8 cellular contexts compared by ENCODE assay signal in the genomic region with DNA sequence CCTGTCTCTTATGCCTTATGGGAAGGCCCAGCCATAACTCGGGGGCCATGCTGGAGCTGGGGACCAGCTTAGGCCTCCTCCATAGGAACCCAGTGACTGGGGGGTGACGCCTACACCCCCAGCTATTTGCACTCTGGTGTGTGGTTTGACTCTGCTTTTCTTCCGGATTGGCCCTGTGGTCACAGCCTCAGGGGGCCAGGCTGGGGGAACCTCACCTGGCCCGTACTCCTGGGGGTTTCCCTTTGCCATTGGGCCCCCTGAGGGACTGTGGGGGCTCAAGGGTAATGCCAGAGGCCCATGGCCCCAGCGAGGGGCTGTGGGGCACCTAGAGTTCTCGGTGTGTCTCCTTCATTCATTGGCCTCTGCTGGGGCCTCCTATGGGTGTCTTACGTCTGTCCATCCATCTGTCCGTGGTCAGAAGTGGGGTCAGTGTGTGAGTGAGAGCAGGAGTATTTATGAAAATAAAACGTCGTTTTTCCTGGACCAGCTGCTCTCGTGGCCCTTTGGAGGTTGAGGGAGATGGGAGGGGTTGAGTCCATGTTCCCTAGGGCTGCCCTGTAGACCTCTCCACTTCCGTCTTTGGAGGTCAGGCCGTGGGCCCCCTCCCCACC. TPM values are rescaled to one million over a fixed set of nuclear protein-coding genes. Genes with fewer than 3 reads are reported as not detected.
DNase-seq lines count a peak whose midpoint lies in the region; ATAC-seq and TF ChIP-seq lines count a peak whose summit lies in the region.

No MANE protein-coding gene starts in this region.

- H3K4me3 Mint-ChIP-seq in activated CD8-positive, alpha-beta memory T cell treated with anti-CD3 and anti-CD28 coated beads, Interleukin-2, amount 10 ng/mL, durations not matched to agents 7 days and 5 days = peak overlapping the region; percentile 72

- TF ChIP-seq POLR2A in upper lobe of left lung (IDR thresholded peaks at IDR 0.05) = no peak

- peaks cover 73% of the 10 kb centered on the region for H3K4me1 Mint-ChIP-seq in activated CD8-positive, alpha-beta memory T cell treated with anti-CD3 and anti-CD28 coated beads, Interleukin-2, amount 10 ng/mL, durations not matched to agents 7 days and 5 days

- WGBS in upper lobe of left lung, 2 donors = 47 to 52% methylated on average over 7 to 13 of the region's 13 CpGs

- ATAC-seq in GM19025 (IDR thresholded peaks at IDR 0.05; ENCODE audit: low read depth, unreplicated experiment) = peak; percentile 58
- peak; percentile 50 for ATAC-seq in HG03108 (IDR thresholded peaks at IDR 0.05; ENCODE audit: unreplicated experiment)
- ATAC-seq in activated CD8-positive, alpha-beta memory T cell treated with anti-CD3 and anti-CD28 coated beads, Interleukin-2, amount 10 ng/mL, durations not matched to agents 7 days and 5 days = peak; percentile 52
- ATAC-seq in lower lobe of right lung = peak; percentile 2 to 6
- peak in 1 of 2 donors; percentile 1 for ATAC-seq in upper lobe of left lung (ENCODE audit: low FRiP score in 2 of 2)

- peaks cover 2% of the 10 kb centered on the region for H3K36me3 Mint-ChIP-seq in activated CD8-positive, alpha-beta memory T cell treated with anti-CD3 and anti-CD28 coated beads, Interleukin-2, amount 10 ng/mL, durations not matched to agents 7 days and 5 days

- H3K4me3 ChIP-seq in A673 (ENCODE audit: low read depth, low read length, poor library complexity, severe bottlenecking) (no peak overlapping the region), lower lobe of right lung (peak overlapping the region; percentile 20), upper lobe of left lung (peak overlapping the region in 2 of 4 donors; percentile 12 to 24)

- POLR2A ChIA-PET in A673 (lab: Charles Lee; ENCODE audit: low non-redundant PET) = no interaction called here

- no peaks in the 10 kb centered on the region for H3K9me3 Mint-ChIP-seq in activated CD8-positive, alpha-beta memory T cell treated with anti-CD3 and anti-CD28 coated beads, Interleukin-2, amount 10 ng/mL, durations not matched to agents 7 days and 5 days (ENCODE audit: low read depth)

- TF ChIP-seq EP300 in upper lobe of left lung (IDR thresholded peaks at IDR 0.05) = no peak

- H3K27me3 ChIP-seq in A673 (replicated peaks; ENCODE audit: insufficient read depth, low read depth, low read length, poor library complexity) = no peaks in the 10 kb centered on the region
- no peaks in the 10 kb centered on the region for H3K27me3 ChIP-seq in lower lobe of right lung (ENCODE audit: low read depth)
- H3K27me3 ChIP-seq in upper lobe of left lung = no peaks in the 10 kb centered on the region

- no peaks in the 10 kb centered on the region for H3K27me3 Mint-ChIP-seq in activated CD8-positive, alpha-beta memory T cell treated with anti-CD3 and anti-CD28 coated beads, Interleukin-2, amount 10 ng/mL, durations not matched to agents 7 days and 5 days

- CTCF ChIA-PET in A673 (lab: Charles Lee) = interaction anchor here (0.7 to 2.5 kb wide), 3 partner anchors 10 to 159 kb away, joined by 4 to 17 read pairs (median 11); no protein-coding TSS in a partner anchor
- CTCF ChIA-PET in activated CD8-positive, alpha-beta memory T cell treated with anti-CD3 and anti-CD28 coated beads, Interleukin-2, amount 10 ng/mL, durations not matched to agents 7 days and 5 days (lab: Charles Lee) = interaction anchor here (0.6 to 34.1 kb wide), 8 partner anchors 10 to 211 kb away, joined by 3 to 1064 read pairs (median 55); partner anchors contain the start of genes ANKRD54, GALR3, GGA1 and LGALS1

- H3K27ac ChIP-seq in A673 (ENCODE audit: low read depth, low read length, poor library complexity, severe bottlenecking) (peak overlapping the region; percentile 77), lower lobe of right lung (peak overlapping the region; percentile 84), upper lobe of left lung (peak overlapping the region; percentile 77 to 91 (median 86))

- peaks cover 21% of the 10 kb centered on the region for H3K4me1 ChIP-seq in A673 (ENCODE audit: insufficient read depth, low read length, poor library complexity, severe bottlenecking)
- peaks cover 59% of the 10 kb centered on the region for H3K4me1 ChIP-seq in lower lobe of right lung
- peaks cover 45 to 51% (median 49%) of the 10 kb centered on the region in 4 donors for H3K4me1 ChIP-seq in upper lobe of left lung

- peak overlapping the region; percentile 91 for H3K27ac Mint-ChIP-seq in activated CD8-positive, alpha-beta memory T cell treated with anti-CD3 and anti-CD28 coated beads, Interleukin-2, amount 10 ng/mL, durations not matched to agents 7 days and 5 days

- no peaks in the 10 kb centered on the region for H3K9me3 ChIP-seq in A673 (ENCODE audit: low read depth, low read length, poor library complexity, severe bottlenecking)
- no peaks in the 10 kb centered on the region for H3K9me3 ChIP-seq in lower lobe of right lung
- H3K9me3 ChIP-seq in upper lobe of left lung = no peaks in the 10 kb centered on the region

- intact Hi-C loops in A673 (cut with micrococcal nuclease; ENCODE audit: unreplicated experiment) (no loop called here), lower lobe of right lung (cut with DNase I) (no loop called here)

- no peak for TF ChIP-seq CTCF in A673 (conservative IDR thresholded peaks at IDR 0.05; ENCODE audit: low read depth, low read length)
- TF ChIP-seq CTCF in lower lobe of right lung (IDR thresholded peaks at IDR 0.05) = no peak
- no peak for TF ChIP-seq CTCF in upper lobe of left lung (IDR thresholded peaks at IDR 0.05)

- no TSS peak for BruUV-seq in A673 (replicated peaks; lab: Mats Ljungman, UMichigan)

- H3K36me3 ChIP-seq in A673 (ENCODE audit: insufficient read depth, low read length, poor library complexity, severe bottlenecking) = no peaks in the 10 kb centered on the region
- H3K36me3 ChIP-seq in lower lobe of right lung = peaks cover 44% of the 10 kb centered on the region
- peaks cover 7 to 43% (median 34%) of the 10 kb centered on the region in 4 donors for H3K36me3 ChIP-seq in upper lobe of left lung

- no peak for DNase-seq in A673 (ENCODE audit: low spot score)
- DNase-seq in activated CD8-positive, alpha-beta memory T cell treated with anti-CD3 and anti-CD28 coated beads, Interleukin-2, amount 10 ng/mL, durations not matched to agents 7 days and 5 days = peak; percentile 88
- DNase-seq in lower lobe of right lung = no peak
- DNase-seq in upper lobe of left lung = no peak
- no peak for DNase-seq in NCI-H146 treated with DMSO at 0.1 percent for 48 hours (lab: John Stamatoyannopoulos, UW; ENCODE audit: unreplicated experiment)
- DNase-seq in foreskin melanocyte = no peak

RNA-seq across cellular contexts. Expression of gene SH3BP1, which starts 6.3 kb away (rescaled TPM):
- 12.9 and 22.7 TPM in 2 replicates for total RNA-seq in A673 (2021)
- 100 to 1,000 TPM; 231 to 275 TPM for total RNA-seq in activated CD8-positive, alpha-beta memory T cell treated with anti-CD3 and anti-CD28 coated beads, Interleukin-2, amount 10 ng/mL, durations not matched to agents 7 days and 5 days
- total RNA-seq in lower lobe of right lung = 34.8 TPM
- 10 to 100 TPM; 11.4 to 58.7 (median 31.1) TPM for total RNA-seq in upper lobe of left lung

RNA-seq across cellular contexts. Expression of gene GGA1, which starts 24.6 kb away (rescaled TPM):
- total RNA-seq in A673 (2021) (74.6 and 79.4 TPM in 2 replicates), lower lobe of right lung (64.8 TPM), upper lobe of left lung (100 to 1,000 TPM in 2 of 6 donors, 10 to 100 TPM in 4; 52.4 to 226 (median 68.3) TPM)
- 10 to 100 TPM; 76.9 to 85.9 TPM for total RNA-seq in activated CD8-positive, alpha-beta memory T cell treated with anti-CD3 and anti-CD28 coated beads, Interleukin-2, amount 10 ng/mL, durations not matched to agents 7 days and 5 days

RNA-seq across cellular contexts. Expression of gene PDXP, which starts 25.3 kb away (rescaled TPM):
- 57.3 and 63.5 TPM in 2 replicates for total RNA-seq in A673 (2021)
- total RNA-seq in activated CD8-positive, alpha-beta memory T cell treated with anti-CD3 and anti-CD28 coated beads, Interleukin-2, amount 10 ng/mL, durations not matched to agents 7 days and 5 days = 10 to 100 TPM; 25.9 to 32.6 TPM
- 3.9 TPM for total RNA-seq in lower lobe of right lung
- 10 to 100 TPM in 1 of 6 donors, 1 to 10 TPM in 5; 2.1 to 11.1 (median 8.7) TPM for total RNA-seq in upper lobe of left lung

RNA-seq across cellular contexts. Expression of gene LGALS1, which starts 42.2 kb away (rescaled TPM):
- 269 and 322 TPM in 2 replicates for total RNA-seq in A673 (2021)
- 1,000 to 10,000 TPM; 1,392 to 1,515 TPM for total RNA-seq in activated CD8-positive, alpha-beta memory T cell treated with anti-CD3 and anti-CD28 coated beads, Interleukin-2, amount 10 ng/mL, durations not matched to agents 7 days and 5 days
- 425 TPM for total RNA-seq in lower lobe of right lung
- total RNA-seq in upper lobe of left lung = 100 to 1,000 TPM; 125 to 750 (median 400) TPM

RNA-seq across cellular contexts. Expression of gene NOL12, which starts 53.0 kb away (rescaled TPM):
- 51.9 and 52.9 TPM in 2 replicates for total RNA-seq in A673 (2021)
- total RNA-seq in activated CD8-positive, alpha-beta memory T cell treated with anti-CD3 and anti-CD28 coated beads, Interleukin-2, amount 10 ng/mL, durations not matched to agents 7 days and 5 days = 10 to 100 TPM; 49.9 to 53.3 TPM
- total RNA-seq in lower lobe of right lung = 23.0 TPM
- total RNA-seq in upper lobe of left lung = 10 to 100 TPM; 23.5 to 89.1 (median 26.7) TPM
